8 cellular contexts compared by ENCODE assay signal in genomic region chr16:81514041-81514559, GRCh38.
DNase-seq lines count a peak whose midpoint lies in the region; ATAC-seq, FAIRE-seq and TF ChIP-seq lines count a peak whose summit lies in the region.

No MANE protein-coding gene starts in this region.

- H4K20me1 ChIP-seq in endothelial cell of umbilical vein (replicated peaks; ENCODE audit: control insufficient read depth, extremely low read depth, insufficient read depth, low read length), result no peaks in the 10 kb centered on the region

- H3K4me1 ChIP-seq in left ventricle myocardium inferior (peaks cover 59% of the 10 kb centered on the region), endothelial cell of umbilical vein (ENCODE audit: control insufficient read depth, extremely low read depth, insufficient read depth, low read length) (peaks cover 71% of the 10 kb centered on the region)

- H3K4me2 ChIP-seq in endothelial cell of umbilical vein (ENCODE audit: insufficient read depth, low read length), result peak overlapping the region; percentile 14

- H3K9me3 ChIP-seq in left ventricle myocardium inferior (replicated peaks) (no peaks in the 10 kb centered on the region), endothelial cell of umbilical vein (replicated peaks; ENCODE audit: control insufficient read depth, insufficient read depth, low read length) (no peaks in the 10 kb centered on the region)

- POLR2A ChIA-PET in endothelial cell of umbilical vein (lab: Charles Lee), result no interaction called here

- no peak for TF ChIP-seq POLR2A in endothelial cell of umbilical vein (IDR thresholded peaks at IDR 0.05; ENCODE audit: low read depth, low read length)

- H3K27ac ChIP-seq in left ventricle myocardium inferior (replicated peaks) (peak overlapping the region; percentile 77), endothelial cell of umbilical vein (ENCODE audit: insufficient read depth, low read depth, low read length) (peak overlapping the region; percentile 51)

- H3K9ac ChIP-seq in endothelial cell of umbilical vein (replicated peaks; ENCODE audit: extremely low read depth, insufficient read depth, low read length), result peak overlapping the region; percentile 19

- H3K4me3 ChIP-seq in left ventricle myocardium inferior (no peak overlapping the region), endothelial cell of umbilical vein (replicated peaks in 1 of 3; ENCODE audit: insufficient read depth in 1 of 3, low read depth in 1 of 3, low read length in 3 of 3) (no peak overlapping the region)

- H2AFZ ChIP-seq in endothelial cell of umbilical vein (ENCODE audit: low read depth, low read length), result no peak overlapping the region

- CTCF ChIA-PET in endothelial cell of umbilical vein (lab: Charles Lee), result interaction anchor here (0.7 to 3.0 kb wide), 4 partner anchors 17 to 84 kb away, joined by 3 to 12 read pairs (median 4); no protein-coding TSS in a partner anchor

- DNase-seq in left ventricle myocardium inferior, result no peak
- no peak for DNase-seq in left cardiac atrium
- DNase-seq in endothelial cell of umbilical vein (ENCODE audit: low read depth, low spot score), result no peak
- DNase-seq in superior temporal gyrus (ENCODE audit: extremely low spot score), result no peak
- no peak for DNase-seq in NCI-H1048 (lab: John Stamatoyannopoulos, UW)
- no peak for DNase-seq in activated effector memory CD4-positive, alpha-beta T cell treated with anti-CD3 and anti-CD28 coated beads, Interleukin-2, amount 50 U/mL, for 16 hours
- no peak for DNase-seq in dermis blood vessel endothelial cell

- no peaks in the 10 kb centered on the region for H3K36me3 ChIP-seq in left ventricle myocardium inferior
- H3K36me3 ChIP-seq in endothelial cell of umbilical vein (ENCODE audit: control insufficient read depth in 2 of 2, extremely low read depth in 1 of 2, insufficient read depth in 2 of 2, low read length in 2 of 2), result no peaks in the 10 kb centered on the region

- FAIRE-seq in endothelial cell of umbilical vein (lab: Jason Lieb, UNC), result no peak

- intact Hi-C loops in left ventricle myocardium inferior (cut with micrococcal nuclease), result no loop called here
- intact Hi-C loops in left cardiac atrium (cut with DNase I), result no loop called here
- intact Hi-C loops in endothelial cell of umbilical vein (cut with micrococcal nuclease), result loop anchor here (2.0 to 10.0 kb wide), 4 partner anchors 39 to 579 kb away; no protein-coding TSS in a partner anchor

- TF ChIP-seq CTCF in left ventricle myocardium inferior (IDR thresholded peaks at IDR 0.05; ENCODE audit: borderline replicate concordance) (no peak), endothelial cell of umbilical vein (IDR thresholded peaks at IDR 0.05; ENCODE audit: extremely low read depth in 1 of 2, insufficient read depth in 1 of 2, low read depth in 1 of 2, low read length in 2 of 2) (no peak)

- ATAC-seq in left cardiac atrium, result no peak
- peak; percentile 61 for ATAC-seq in HG03565 (IDR thresholded peaks at IDR 0.05; ENCODE audit: unreplicated experiment)

- no peaks in the 10 kb centered on the region for H3K9me1 ChIP-seq in endothelial cell of umbilical vein (replicated peaks; ENCODE audit: control insufficient read depth, extremely low read depth, insufficient read depth, low read length)

- dilution Hi-C loops in endothelial cell of umbilical vein (cut with MboI; ENCODE audit: extremely low pct_ligation_motif_present, low sequenced_read_pairs), result no loop called here

- H3K27me3 ChIP-seq in left ventricle myocardium inferior (ENCODE audit: low read depth) (no peaks in the 10 kb centered on the region), endothelial cell of umbilical vein (ENCODE audit: control insufficient read depth in 2 of 2, insufficient read depth in 2 of 2, low read length in 2 of 2) (no peaks in the 10 kb centered on the region)

- H3K79me2 ChIP-seq in endothelial cell of umbilical vein (ENCODE audit: control insufficient read depth, insufficient read depth, low read length), result peaks cover 43% of the 10 kb centered on the region

- BruUV-seq in endothelial cell of umbilical vein (replicated peaks; lab: Mats Ljungman, UMichigan), result no TSS peak

TF ChIP-seq in endothelial cell of umbilical vein, 7 proteins besides CTCF, POLR2A, EP300 and RAD21:
- no peak for TF ChIP-seq POLR2AphosphoS5 (IDR thresholded peaks at IDR 0.05; ENCODE audit: insufficient read depth, low read depth, low read length)
- TF ChIP-seq GATA2 (IDR thresholded peaks at IDR 0.05; ENCODE audit: insufficient read depth, insufficient read length, low read depth, low read length), result no peak
- TF ChIP-seq FOS (IDR thresholded peaks at IDR 0.05; ENCODE audit: borderline replicate concordance, insufficient read depth, low read length), result no peak
- no peak for TF ChIP-seq MYC (IDR thresholded peaks at IDR 0.05; ENCODE audit: low read depth, low read length)
- TF ChIP-seq JUN (IDR thresholded peaks at IDR 0.05; ENCODE audit: borderline replicate concordance, insufficient read depth, insufficient read length, low read depth), result no peak
- no peak for TF ChIP-seq EZH2 (IDR thresholded peaks at IDR 0.05; ENCODE audit: borderline replicate concordance, low read depth, low read length, severe bottlenecking)
- no peak for TF ChIP-seq MAX (IDR thresholded peaks at IDR 0.05; ENCODE audit: insufficient read depth, insufficient read length)
TF ChIP-seq in endothelial cell of umbilical vein: peak in this region for 0.
